ENCODE assay signal across 9 cellular contexts in genomic region chr18:12308386-12309100, GRCh38. TPM values are rescaled to one million over a fixed set of nuclear protein-coding genes. Genes with fewer than 3 reads are reported as not detected.
A peak's percentile ranks its signal among the peaks of the same experiment; 100 is the strongest.
DNase-seq lines count a peak whose midpoint lies in the region; ATAC-seq and TF ChIP-seq lines count a peak whose summit lies in the region.
"Had no signal": no experiment of that assay in that cellular context is flagged by ENCODE, and none has a peak within 500 bp of the region (broad histone marks: within the 10 kb centered on the region; RNA-seq: fewer than 3 reads in every experiment).

No MANE protein-coding gene starts in this region.

- H3K9me3 ChIP-seq in Karpas-422 (ENCODE audit: low read length), result peaks cover 9% of the 10 kb centered on the region

- no peaks in the 10 kb centered on the region for H3K9me2 ChIP-seq in Karpas-422 (replicated peaks; ENCODE audit: insufficient read depth, low read length)

- TF ChIP-seq CTCF in AG04449 (IDR thresholded peaks at IDR 0.05; ENCODE audit: insufficient read depth, low read length, missing control alignments) (no peak), astrocyte of the spinal cord (IDR thresholded peaks at IDR 0.05; ENCODE audit: low read depth, low read length) (no peak)

- H3K4me3 ChIP-seq in AG04449 (ENCODE audit: low read depth, low read length) (peak overlapping the region; percentile 93), astrocyte of the spinal cord (ENCODE audit: low read depth, low read length) (peak overlapping the region; percentile 80), iPS-11a (ENCODE audit: low read depth, low read length) (peak overlapping the region; percentile 87), Karpas-422 (ENCODE audit: low read length) (no peak overlapping the region)

- H4K20me1 ChIP-seq in Karpas-422 (ENCODE audit: insufficient read depth, low read depth, low read length), result no peaks in the 10 kb centered on the region

- no peaks in the 10 kb centered on the region for H3K4me1 ChIP-seq in Karpas-422 (ENCODE audit: low read length)

- no peak overlapping the region for H3K27ac ChIP-seq in Karpas-422 (ENCODE audit: low read length)
- H3K27ac ChIP-seq: KMS-11 had no signal

- no peaks in the 10 kb centered on the region for H3K36me3 ChIP-seq in Karpas-422 (ENCODE audit: insufficient read depth, low read length)

- intact Hi-C loops in sciatic nerve (cut with DNase I), result no loop called here

- peak; percentile 55 for ATAC-seq in GM18502 (IDR thresholded peaks at IDR 0.05; ENCODE audit: poor library complexity, unreplicated experiment)
- ATAC-seq in HG02970 (IDR thresholded peaks at IDR 0.05; ENCODE audit: low FRiP score, unreplicated experiment), result peak; percentile 43
- peak; percentile 85 for ATAC-seq in sciatic nerve

- CTCF ChIA-PET in AG04449 (lab: Yijun Ruan, JAX), result interaction anchor here (0.9 to 8.8 kb wide), 6 partner anchors 10 to 36 kb away, joined by 3 to 79 read pairs (median 12); no protein-coding TSS in a partner anchor

- no peak overlapping the region for H2AFZ ChIP-seq in Karpas-422 (ENCODE audit: low read length)

- DNase-seq in AG04449 (ENCODE audit: low read depth, low spot score) (no peak), NOMO-1 treated with DMSO at 0.1 percent for 48 hours (lab: John Stamatoyannopoulos, UW; ENCODE audit: unreplicated experiment) (peak; percentile 66), astrocyte of the spinal cord (ENCODE audit: low read depth, low spot score) (peak; percentile 89), sciatic nerve (ENCODE audit: low spot score) (peak; percentile 90), Karpas-422 (no peak)

- POLR2A ChIA-PET in AG04449 (lab: Yijun Ruan, JAX), result interaction anchor here (0.6 to 6.0 kb wide), 7 partner anchors 11 to 56 kb away, joined by 3 to 69 read pairs (median 50); no protein-coding TSS in a partner anchor

- H3K27me3 ChIP-seq in Karpas-422 (ENCODE audit: low read length), result no peaks in the 10 kb centered on the region

- H3K9ac ChIP-seq in Karpas-422 (ENCODE audit: low read length), result no peak overlapping the region
- H3K9ac ChIP-seq: KMS-11 had no signal

- H3K4me2 ChIP-seq in Karpas-422 (ENCODE audit: low read depth, low read length, poor library complexity, severe bottlenecking), result no peak overlapping the region
- H3K4me2 ChIP-seq: KMS-11 had no signal

- in situ Hi-C loops in astrocyte of the spinal cord (cut with HindIII; ENCODE audit: low sequenced_read_pairs), result no loop called here

- no peaks in the 10 kb centered on the region for H3K79me2 ChIP-seq in Karpas-422 (ENCODE audit: low read length)

RNA-seq across cellular contexts. Expression of gene TUBB6, which starts 0.5 kb away (rescaled TPM):
- total RNA-seq in sciatic nerve, result 141 TPM
- total RNA-seq in Karpas-422 (2014; rRNA removed; shearing (Covaris generic); ENCODE audit: low replicate concordance), result 0.48 TPM in 1 of 2 replicates, not detected in the other

RNA-seq across cellular contexts. Expression of gene CIDEA, which starts 54.4 kb away (rescaled TPM):
- 5.0 TPM for total RNA-seq in sciatic nerve
- not detected in 2 replicates for total RNA-seq in Karpas-422 (2014; rRNA removed; shearing (Covaris generic); ENCODE audit: low replicate concordance)

Comparison
In these comparisons a context has a peak if more than half of its experiments do, and no peak if none do; other contexts are left out.
1. DNase-seq: peak in NOMO-1 treated with DMSO at 0.1 percent for 48 hours (single experiment), astrocyte of the spinal cord (single experiment) and sciatic nerve (single experiment); none in AG04449 (single experiment) and Karpas-422 (single experiment).
2. RNA of gene TUBB6, which starts 0.5 kb away (total RNA-seq): 141 TPM in sciatic nerve (single experiment); 0.48 TPM in Karpas-422; every median in the first group is over 10 times any median in the second.
3. Peak in every context shown above with its lines, with median percentiles within 50 percentile points of each other: ATAC-seq.